1 cellular context compared by ENCODE assay signal in genomic region chr10:84195044-84195830, GRCh38.
TF ChIP-seq lines count a peak whose summit lies in the region.

No MANE protein-coding gene starts in this region.

TF ChIP-seq in H1, 55 proteins besides CTCF, POLR2A, EP300 and RAD21:
- TF ChIP-seq RBBP5 (IDR thresholded peaks at IDR 0.05; ENCODE audit: borderline replicate concordance, low read depth, low read length) (no peak), TCF12 (IDR thresholded peaks at IDR 0.05; ENCODE audit: low read depth, low read length) (no peak), EZH2 (IDR thresholded peaks at IDR 0.05; ENCODE audit: low read depth, low read length, severe bottlenecking) (peak; percentile 31), PHF8 (conservative IDR thresholded peaks at IDR 0.05; ENCODE audit: low read depth, low read length) (no peak), KDM4A (IDR thresholded peaks at IDR 0.05; ENCODE audit: low read depth, low read length, severe bottlenecking) (peak; percentile 91)
